Comparison of ENCODE assay signal across 18 cellular contexts in genomic region chr3:99856437-99857220, GRCh38. TPM values are rescaled to one million over a fixed set of nuclear protein-coding genes. Genes with fewer than 3 reads are reported as not detected.
DNase-seq lines count a peak whose midpoint lies in the region; ATAC-seq and TF ChIP-seq lines count a peak whose summit lies in the region.
"Had no signal": no experiment of that assay in that cellular context is flagged by ENCODE, and none has a peak within 500 bp of the region (broad histone marks: within the 10 kb centered on the region; RNA-seq: fewer than 3 reads in every experiment).

No MANE protein-coding gene starts in this region.

- TF ChIP-seq CTCF in hepatocyte (IDR thresholded peaks at IDR 0.05; ENCODE audit: poor library complexity) (no peak), type B pancreatic cell (conservative IDR thresholded peaks at IDR 0.05) (no peak)

- H3K27ac Mint-ChIP-seq in activated T-cell treated with anti-CD3 and anti-CD28 coated beads, Interleukin-2, amount 50 U/mL, for 72 hours = no peak overlapping the region
- H3K27ac Mint-ChIP-seq in type B pancreatic cell = no peak overlapping the region
- H3K27ac Mint-ChIP-seq: activated naive CD8-positive, alpha-beta T cell; CD4-positive, alpha-beta T cell; naive B cell had no signal

- H3K27me3 Mint-ChIP-seq in activated T-cell treated with anti-CD3 and anti-CD28 coated beads, Interleukin-2, amount 50 U/mL, for 72 hours (ENCODE audit: low read depth) = no peaks in the 10 kb centered on the region
- no peaks in the 10 kb centered on the region for H3K27me3 Mint-ChIP-seq in type B pancreatic cell
- H3K27me3 Mint-ChIP-seq: activated naive CD8-positive, alpha-beta T cell; CD4-positive, alpha-beta T cell; naive B cell had no signal

- no peak overlapping the region for H3K4me2 ChIP-seq in hepatocyte

- no peaks in the 10 kb centered on the region for H3K27me3 ChIP-seq in hepatocyte
- H3K27me3 ChIP-seq in aorta (ENCODE audit: control insufficient read depth in 1 of 2, insufficient read depth in 2 of 2, low read length in 1 of 2) = no peaks in the 10 kb centered on the region
- H3K27me3 ChIP-seq: foreskin keratinocyte, pancreas, vagina had no signal

- no peak overlapping the region for H2AFZ ChIP-seq in hepatocyte

- 83% methylated on average over 3 of the region's 3 CpGs for WGBS in hepatocyte (ENCODE audit: low lambda C conversion rate, missing lambda C conversion rate)
- 54 to 61% methylated on average over 3 of the region's 3 CpGs for WGBS in aorta, 2 donors

- ATAC-seq in activated T-cell treated with anti-CD3 and anti-CD28 coated beads, Interleukin-2, amount 50 U/mL, for 72 hours (replicated peaks in 1 of 2) = peak; percentile 93 to 94
- ATAC-seq in aorta (ENCODE audit: low FRiP score) = no peak
- ATAC-seq: foreskin keratinocyte, pancreas had no signal

- H3K27ac ChIP-seq in hepatocyte (peak overlapping the region; percentile 45), aorta (ENCODE audit: low read depth in 1 of 2, low read length in 2 of 2) (peak overlapping the region in 1 of 2 donors; percentile 76)
- H3K27ac ChIP-seq: foreskin keratinocyte, pancreas, vagina had no signal

- H3K4me3 ChIP-seq in hepatocyte (no peak overlapping the region), aorta (ENCODE audit: low read length in 2 of 2) (peak overlapping the region; percentile 18 to 26)
- H3K4me3 ChIP-seq: pancreas, vagina had no signal

- no peaks in the 10 kb centered on the region for H3K9me3 Mint-ChIP-seq in activated T-cell treated with anti-CD3 and anti-CD28 coated beads, Interleukin-2, amount 50 U/mL, for 72 hours
- H3K9me3 Mint-ChIP-seq in type B pancreatic cell = no peaks in the 10 kb centered on the region
- H3K9me3 Mint-ChIP-seq: CD4-positive, alpha-beta T cell; naive B cell had no signal

- H3K36me3 Mint-ChIP-seq in activated T-cell treated with anti-CD3 and anti-CD28 coated beads, Interleukin-2, amount 50 U/mL, for 72 hours (ENCODE audit: insufficient read depth in 2 of 2) = peaks cover 0 to 1% of the 10 kb centered on the region in 2 donors
- H3K36me3 Mint-ChIP-seq in type B pancreatic cell = peaks cover 25% of the 10 kb centered on the region
- H3K36me3 Mint-ChIP-seq: naive B cell had no signal

- H3K4me1 Mint-ChIP-seq in activated T-cell treated with anti-CD3 and anti-CD28 coated beads, Interleukin-2, amount 50 U/mL, for 72 hours (ENCODE audit: low read depth) = peaks cover 65% of the 10 kb centered on the region
- H3K4me1 Mint-ChIP-seq in type B pancreatic cell (ENCODE audit: unreplicated experiment) = peaks cover 24% of the 10 kb centered on the region

- H3K4me1 ChIP-seq in hepatocyte (ENCODE audit: insufficient read depth) (peaks cover 6% of the 10 kb centered on the region), aorta (ENCODE audit: control insufficient read depth in 1 of 2, insufficient read depth in 2 of 2, low read length in 2 of 2) (peaks cover 4 to 18% of the 10 kb centered on the region in 2 donors)

- intact Hi-C loops in aorta (cut with DNase I) = no loop called here

- H4K20me1 ChIP-seq in hepatocyte (ENCODE audit: insufficient read depth, poor library complexity, severe bottlenecking) = no peaks in the 10 kb centered on the region

- H3K36me3 ChIP-seq in hepatocyte (replicated peaks; ENCODE audit: insufficient read depth, low read depth) (no peaks in the 10 kb centered on the region), aorta (ENCODE audit: control insufficient read depth in 1 of 2, insufficient read depth in 2 of 2, low read length in 1 of 2) (peaks cover 5 to 11% of the 10 kb centered on the region in 2 donors)
- H3K36me3 ChIP-seq: pancreas, vagina had no signal

- no peak for DNase-seq in activated T-cell treated with anti-CD3 and anti-CD28 coated beads, Interleukin-2, amount 50 U/mL, for 72 hours
- DNase-seq in activated T-cell treated with anti-CD3 and anti-CD28 coated beads for 4 hours (no peak), NCI-H69 (lab: John Stamatoyannopoulos, UW) (peak; percentile 16), hepatocyte (ENCODE audit: low spot score) (no peak), aorta (no peak), type B pancreatic cell (ENCODE audit: extremely low spot score, unreplicated experiment) (no peak), midbrain (lab: John Stamatoyannopoulos, UW) (no peak)
- no peak for DNase-seq in central memory CD4-positive, alpha-beta T cell
- DNase-seq: activated CD4-positive, alpha-beta T cell treated with anti-CD3 and anti-CD28 coated beads for 48 hours; CD4-positive, alpha-beta T cell; foreskin keratinocyte; mammary epithelial cell; naive B cell; NCI-H2029 treated with DMSO at 0.1 percent for 48 hours; pancreas; stimulated activated CD4-positive, alpha-beta T cell treated with anti-CD3 and anti-CD28 coated beads, Interleukin-2, amount 100 ng/mL, for 24 hours had no signal

- no peaks in the 10 kb centered on the region for H3K9me2 ChIP-seq in hepatocyte (replicated peaks; ENCODE audit: insufficient read depth)

- peaks cover 92% of the 10 kb centered on the region for H3K79me2 ChIP-seq in hepatocyte

- H3K9me3 ChIP-seq in hepatocyte (ENCODE audit: low read depth) = no peaks in the 10 kb centered on the region
- H3K9me3 ChIP-seq in aorta (ENCODE audit: control insufficient read depth, low read length) = peaks cover 1% of the 10 kb centered on the region
- H3K9me3 ChIP-seq: pancreas, vagina had no signal

- peak overlapping the region in 1 of 2 donors; percentile 55 for H3K4me3 Mint-ChIP-seq in activated T-cell treated with anti-CD3 and anti-CD28 coated beads, Interleukin-2, amount 50 U/mL, for 72 hours
- no peak overlapping the region for H3K4me3 Mint-ChIP-seq in type B pancreatic cell
- H3K4me3 Mint-ChIP-seq: activated naive CD8-positive, alpha-beta T cell; CD4-positive, alpha-beta T cell; naive B cell had no signal

RNA-seq across cellular contexts. Expression of gene CMSS1, which starts 39.0 kb away (rescaled TPM):
- total RNA-seq in activated T-cell treated with anti-CD3 and anti-CD28 coated beads, Interleukin-2, amount 50 U/mL, for 72 hours = 100 to 1,000 TPM in 1 of 2 donors, 10 to 100 TPM in 1; 88.5 to 101 TPM
- total RNA-seq in hepatocyte (6.9 and 11.8 TPM in 2 replicates), aorta (10 to 100 TPM; 21.3 to 31.0 TPM), type B pancreatic cell (ENCODE audit: low replicate concordance) (14.5 and 34.1 TPM in 2 replicates)
- polyA plus RNA-seq in hepatocyte (17.0 and 19.2 TPM in 2 replicates), aorta (10 to 100 TPM; 35.6 to 36.3 TPM)
